13 cellular contexts compared by ENCODE assay signal in the genomic region with DNA sequence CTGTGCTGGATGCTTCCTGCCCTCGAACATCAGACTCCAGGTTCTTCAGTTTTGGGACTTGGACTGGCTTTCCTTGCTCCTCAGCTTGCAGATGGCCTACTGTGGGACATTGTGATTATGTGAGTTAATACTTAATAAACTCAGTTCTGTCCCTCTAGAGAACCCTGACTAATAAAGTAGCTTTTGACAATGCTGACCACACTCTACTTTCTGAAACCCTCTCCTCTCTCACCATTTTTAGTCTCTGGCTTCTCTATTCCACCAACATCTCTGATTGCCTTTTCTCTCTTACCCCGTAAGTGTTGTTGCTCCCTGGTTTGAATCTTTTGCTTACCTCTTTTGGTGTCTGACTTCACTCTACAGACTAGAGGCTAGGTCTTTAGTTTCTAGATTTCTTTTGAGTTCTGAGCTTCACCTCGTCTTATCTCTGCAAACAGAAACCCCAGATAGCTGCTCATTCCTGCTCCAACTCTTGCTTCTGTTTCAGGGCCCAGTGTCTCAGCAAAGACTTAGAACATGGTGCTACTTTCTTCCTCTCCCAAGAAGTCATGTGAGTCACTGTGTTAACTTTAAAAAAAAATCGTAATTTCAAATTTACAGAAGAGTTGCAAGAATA. TPM values are rescaled to one million over a fixed set of nuclear protein-coding genes. Genes with fewer than 3 reads are reported as not detected.
A peak's percentile ranks its signal among the peaks of the same experiment; 100 is the strongest.
DNase-seq lines count a peak whose midpoint lies in the region; ATAC-seq, FAIRE-seq and TF ChIP-seq lines count a peak whose summit lies in the region.
"Had no signal": no experiment of that assay in that cellular context is flagged by ENCODE, and none has a peak within 500 bp of the region (broad histone marks: within the 10 kb centered on the region; RNA-seq: fewer than 3 reads in every experiment).

No MANE protein-coding gene starts in this region.

- H3K27me3 ChIP-seq in KMS-11 (ENCODE audit: insufficient read depth, low read depth) (no peaks in the 10 kb centered on the region), body of pancreas (no peaks in the 10 kb centered on the region)
- H3K27me3 ChIP-seq: uterus had no signal

- TF ChIP-seq POLR2A in GM12892 (IDR thresholded peaks at IDR 0.05; ENCODE audit: low read depth, low read length) (peak; percentile 26; the same call in 1 of the 2 replicates), body of pancreas (IDR thresholded peaks at IDR 0.05) (no peak)

- 55 to 57% methylated on average over 3 to 4 of the region's 4 CpGs for WGBS in body of pancreas, 2 donors

- no peak for FAIRE-seq in GM12892 (lab: Jason Lieb, UNC)

- DNase-seq in GM12892 (ENCODE audit: insufficient read length), result no peak
- DNase-seq in body of pancreas, result no peak
- DNase-seq in AML-193 (lab: John Stamatoyannopoulos, UW), result no peak
- DNase-seq in GM10248 (ENCODE audit: extremely low spot score), result no peak
- DNase-seq in RKO (ENCODE audit: low spot score), result no peak
- DNase-seq: foreskin melanocyte, left ventricle myocardium superior, NCI-H446 treated with DMSO at 0.1 percent for 48 hours, psoas muscle, uterus had no signal

- ATAC-seq in GM21381 (IDR thresholded peaks at IDR 0.05; ENCODE audit: unreplicated experiment), result peak; percentile 48
- ATAC-seq in body of pancreas, result no peak
- ATAC-seq in HG02588 (IDR thresholded peaks at IDR 0.05; ENCODE audit: unreplicated experiment), result no peak
- ATAC-seq: left ventricle myocardium superior, psoas muscle had no signal

- no peaks in the 10 kb centered on the region for H3K9me3 ChIP-seq in body of pancreas
- H3K9me3 ChIP-seq: psoas muscle, uterus had no signal

- CTCF ChIA-PET in GM10248 (lab: Yijun Ruan, JAX), result interaction anchor here (1.0 to 3.4 kb wide), 4 partner anchors 9 to 40 kb away, joined by 3 to 18 read pairs (median 6); no protein-coding TSS in a partner anchor

- H3K4me1 ChIP-seq in KMS-11 (ENCODE audit: low read depth, poor library complexity, severe bottlenecking), result peaks cover 80% of the 10 kb centered on the region
- peaks cover 47% of the 10 kb centered on the region for H3K4me1 ChIP-seq in body of pancreas
- H3K4me1 ChIP-seq: psoas muscle, uterus had no signal

- H3K9ac ChIP-seq in KMS-11, result peak overlapping the region; percentile 21; the same call in 1 of the 2 replicates

- H3K27ac ChIP-seq in KMS-11 (peak overlapping the region; percentile 84), body of pancreas (peak overlapping the region in 3 of 4 donors; percentile 43 to 74 (median 73))
- H3K27ac ChIP-seq: psoas muscle, uterus had no signal

- H4K20me1 ChIP-seq in KMS-11 (ENCODE audit: insufficient read depth), result no peaks in the 10 kb centered on the region

- TF ChIP-seq CTCF in KMS-11 (conservative IDR thresholded peaks at IDR 0.05; ENCODE audit: low read depth, low read length), result no peak
- TF ChIP-seq CTCF in body of pancreas (IDR thresholded peaks at IDR 0.05), result no peak
- TF ChIP-seq CTCF in GM10248 (IDR thresholded peaks at IDR 0.05; ENCODE audit: control extremely low read depth, extremely low read depth, low read depth, missing control alignments), result no peak

- peak overlapping the region; percentile 72; the same call in 1 of the 2 replicates for H2AFZ ChIP-seq in KMS-11 (ENCODE audit: low read depth)

- peak overlapping the region; percentile 91 for H3K4me2 ChIP-seq in KMS-11

- H3K4me3 ChIP-seq in KMS-11 (IDR thresholded peaks at IDR 0.05; ENCODE audit: insufficient read depth, low read depth, low read length) (no peak overlapping the region), body of pancreas (no peak overlapping the region)
- H3K4me3 ChIP-seq: psoas muscle, uterus had no signal

- H3K36me3 ChIP-seq in KMS-11 (ENCODE audit: insufficient read depth) (no peaks in the 10 kb centered on the region), body of pancreas (replicated peaks in 1 of 2; ENCODE audit: insufficient read depth in 1 of 2, low read depth in 2 of 2) (no peaks in the 10 kb centered on the region)
- H3K36me3 ChIP-seq: uterus had no signal

- intact Hi-C loops in body of pancreas (cut with DNase I), result no loop called here

- no peaks in the 10 kb centered on the region for H3K79me2 ChIP-seq in KMS-11 (ENCODE audit: insufficient read depth, low read depth)

- POLR2A ChIA-PET in GM10248 (lab: Yijun Ruan, JAX), result interaction anchor here (0.7 kb wide), 1 partner anchor 11 kb away, joined by 3 read pairs; a partner anchor contains a TSS

RNA-seq across cellular contexts. Expression of a gene that starts 11.4 kb away (rescaled TPM):
- 23,212 TPM for polyA plus RNA-seq in GM12892 (2012; ENCODE audit: missing spikeins)
- 1,000 to 10,000 TPM; 1,104 to 1,472 TPM for total RNA-seq in body of pancreas

RNA-seq across cellular contexts. Expression of a gene that starts 58.1 kb away (rescaled TPM):
- polyA plus RNA-seq in GM12892 (2012; ENCODE audit: missing spikeins), result 0.17 TPM
- not detected for total RNA-seq in body of pancreas
- polyA plus RNA-seq: psoas muscle had no signal
